In genomic region chr13:55554741-55555140, GRCh38 we compare ENCODE assay signal across 11 cellular contexts.
DNase-seq lines count a peak whose midpoint lies in the region; ATAC-seq lines count a peak whose summit lies in the region.
"Had no signal": no experiment of that assay in that cellular context is flagged by ENCODE, and none has a peak within 500 bp of the region (broad histone marks: within the 10 kb centered on the region; RNA-seq: fewer than 3 reads in every experiment).

No MANE protein-coding gene starts in this region.

- no peak for ATAC-seq in GM21717 (IDR thresholded peaks at IDR 0.05; ENCODE audit: unreplicated experiment)
- ATAC-seq in HG02970 (IDR thresholded peaks at IDR 0.05; ENCODE audit: low FRiP score, unreplicated experiment): no peak
- ATAC-seq: CD8-positive, alpha-beta T cell had no signal

- DNase-seq in NCI-H748 (lab: John Stamatoyannopoulos, UW; ENCODE audit: unreplicated experiment) (peak; percentile 51), NCI-H748 treated with DMSO at 0.1 percent for 48 hours (lab: John Stamatoyannopoulos, UW) (no peak), NCI-H146 treated with DMSO at 0.1 percent for 48 hours (lab: John Stamatoyannopoulos, UW; ENCODE audit: unreplicated experiment) (peak; percentile 28), cerebellar cortex (ENCODE audit: low spot score) (peak; percentile 65), NCI-H1694 (lab: John Stamatoyannopoulos, UW) (no peak)
- DNase-seq: Calu3; CD8-positive, alpha-beta T cell; GDM1; H9 had no signal

Comparison
In these comparisons a context has a peak if more than half of its experiments do, and no peak if none do; other contexts are left out.
1. DNase-seq: peak in NCI-H748 (single experiment), NCI-H146 treated with DMSO at 0.1 percent for 48 hours (single experiment) and cerebellar cortex (single experiment); none in NCI-H748 treated with DMSO at 0.1 percent for 48 hours (single experiment) and NCI-H1694 (single experiment).